In genomic region chr2:178522950-178523595, GRCh38 we compare ENCODE assay signal across 8 cellular contexts.
DNase-seq lines count a peak whose midpoint lies in the region; FAIRE-seq and TF ChIP-seq lines count a peak whose summit lies in the region.

No MANE protein-coding gene starts in this region.

- FAIRE-seq in RCC 7860 (lab: Jason Lieb, UNC): no peak

- H3K27me3 ChIP-seq in brain microvascular endothelial cell (replicated peaks): no peaks in the 10 kb centered on the region
- H3K27me3 ChIP-seq in iPS-15b (ENCODE audit: control insufficient read depth, insufficient read depth, low read length): no peaks in the 10 kb centered on the region

- no peaks in the 10 kb centered on the region for H3K9me3 ChIP-seq in iPS-15b (ENCODE audit: control insufficient read depth, insufficient read depth, low read length)

- in situ Hi-C loops in brain microvascular endothelial cell (cut with HindIII; ENCODE audit: low pct_ligation_motif_present, low sequenced_read_pairs): no loop called here

- DNase-seq in HFF-Myc (ENCODE audit: extremely low read depth, low read depth) (peak; percentile 60), NCI-H1105 (lab: John Stamatoyannopoulos, UW) (peak; percentile 75), UCSD-AML1 (lab: John Stamatoyannopoulos, UW; ENCODE audit: unreplicated experiment) (peak; percentile 78), brain microvascular endothelial cell (peak; percentile 70), skeletal muscle cell (ENCODE audit: low read depth) (peak; percentile 45), RCC 7860 (ENCODE audit: low spot score) (no peak)

- H3K9ac ChIP-seq in iPS-15b (ENCODE audit: low read depth, low read length): peak overlapping the region; percentile 97

- TF ChIP-seq POLR2A in GM10847 (IDR thresholded peaks at IDR 0.05; ENCODE audit: extremely low read depth, insufficient read length): peak; percentile 54

- H3K27ac ChIP-seq in brain microvascular endothelial cell: peak overlapping the region; percentile 16

- TF ChIP-seq CTCF in HFF-Myc (IDR thresholded peaks at IDR 0.05; ENCODE audit: low read depth, low read length, missing control alignments): peak; percentile 79
- peak; percentile 91 for TF ChIP-seq CTCF in brain microvascular endothelial cell (IDR thresholded peaks at IDR 0.05; ENCODE audit: low read depth, low read length, missing control alignments)

- H3K36me3 ChIP-seq in brain microvascular endothelial cell (replicated peaks) (peaks cover 4% of the 10 kb centered on the region), iPS-15b (ENCODE audit: control insufficient read depth, insufficient read depth, low read length) (no peaks in the 10 kb centered on the region)

- H3K4me1 ChIP-seq in iPS-15b (ENCODE audit: control insufficient read depth, insufficient read depth, low read length): no peaks in the 10 kb centered on the region

- H3K4me3 ChIP-seq in HFF-Myc (replicated peaks; ENCODE audit: low read depth, low read length) (peak overlapping the region; percentile 75), brain microvascular endothelial cell (ENCODE audit: low read depth, low read length) (peak overlapping the region; percentile 77), iPS-15b (ENCODE audit: low read depth, low read length) (peak overlapping the region; percentile 77), skeletal muscle cell (ENCODE audit: low read depth, low read length) (peak overlapping the region; percentile 69)
